In genomic region chr13:44273991-44274810, GRCh38 we compare ENCODE assay signal across 8 cellular contexts.
A peak's percentile ranks its signal among the peaks of the same experiment; 100 is the strongest.
DNase-seq lines count a peak whose midpoint lies in the region; ATAC-seq lines count a peak whose summit lies in the region.

No MANE protein-coding gene starts in this region.

- ATAC-seq in GM21423 (IDR thresholded peaks at IDR 0.05; ENCODE audit: unreplicated experiment) (peak; percentile 87), left ventricle myocardium superior (peak; percentile 71)
- peak; percentile 97 for ATAC-seq in activated T-helper 17 cell treated with anti-CD3 and anti-CD28 coated beads, Interleukin-2, amount 50 U/mL, for 72 hours (replicated peaks)
- ATAC-seq in stimulated activated naive CD8-positive, alpha-beta T cell treated with anti-CD3 and anti-CD28 coated beads, Interleukin-15, Interleukin-2, amounts not matched to agents 100 U/mL and 50 U/mL, for 24 hours = peak; percentile 85

- no peaks in the 10 kb centered on the region for H3K9me3 Mint-ChIP-seq in activated T-helper 17 cell treated with anti-CD3 and anti-CD28 coated beads, Interleukin-2, amount 50 U/mL, for 72 hours

- DNase-seq in GDM1 (lab: John Stamatoyannopoulos, UW) (peak; percentile 20), left ventricle myocardium superior (no peak), cerebellar cortex (ENCODE audit: low spot score) (no peak), Kasumi-1 (lab: John Stamatoyannopoulos, UW) (no peak)
- DNase-seq in Jurkat, Clone E6-1 (ENCODE audit: low read depth, low spot score) = peak; percentile 80
- DNase-seq in stimulated activated naive CD8-positive, alpha-beta T cell treated with anti-CD3 and anti-CD28 coated beads, Interleukin-15, Interleukin-2, amounts not matched to agents 100 U/mL and 50 U/mL, for 24 hours = peak; percentile 19

- peak overlapping the region; percentile 66 for H3K4me3 Mint-ChIP-seq in activated T-helper 17 cell treated with anti-CD3 and anti-CD28 coated beads, Interleukin-2, amount 50 U/mL, for 72 hours

- peak overlapping the region; percentile 80 for H3K27ac Mint-ChIP-seq in activated T-helper 17 cell treated with anti-CD3 and anti-CD28 coated beads, Interleukin-2, amount 50 U/mL, for 72 hours

- peaks cover 7% of the 10 kb centered on the region for H3K4me1 Mint-ChIP-seq in activated T-helper 17 cell treated with anti-CD3 and anti-CD28 coated beads, Interleukin-2, amount 50 U/mL, for 72 hours

- peak overlapping the region; percentile 47 for H3K4me3 ChIP-seq in Jurkat, Clone E6-1 (ENCODE audit: low read length)

- peaks cover 1% of the 10 kb centered on the region for H3K27me3 Mint-ChIP-seq in activated T-helper 17 cell treated with anti-CD3 and anti-CD28 coated beads, Interleukin-2, amount 50 U/mL, for 72 hours

- intact Hi-C loops in left ventricle myocardium superior (cut with micrococcal nuclease) = no loop called here

- no peaks in the 10 kb centered on the region for H3K36me3 Mint-ChIP-seq in activated T-helper 17 cell treated with anti-CD3 and anti-CD28 coated beads, Interleukin-2, amount 50 U/mL, for 72 hours (ENCODE audit: low read depth)

Comparison
In these comparisons a context has a peak if more than half of its experiments do, and no peak if none do; other contexts are left out.
1. DNase-seq: peak in GDM1 (single experiment), Jurkat, Clone E6-1 (single experiment) and stimulated activated naive CD8-positive, alpha-beta T cell treated with anti-CD3 and anti-CD28 coated beads, Interleukin-15, Interleukin-2, amounts not matched to agents 100 U/mL and 50 U/mL, for 24 hours (single experiment); none in left ventricle myocardium superior (single experiment), cerebellar cortex (single experiment) and Kasumi-1 (0 of 2).
2. Peak in every context shown above with its lines, with median percentiles within 50 percentile points of each other: ATAC-seq.